12 cellular contexts compared by ENCODE assay signal in the genomic region with DNA sequence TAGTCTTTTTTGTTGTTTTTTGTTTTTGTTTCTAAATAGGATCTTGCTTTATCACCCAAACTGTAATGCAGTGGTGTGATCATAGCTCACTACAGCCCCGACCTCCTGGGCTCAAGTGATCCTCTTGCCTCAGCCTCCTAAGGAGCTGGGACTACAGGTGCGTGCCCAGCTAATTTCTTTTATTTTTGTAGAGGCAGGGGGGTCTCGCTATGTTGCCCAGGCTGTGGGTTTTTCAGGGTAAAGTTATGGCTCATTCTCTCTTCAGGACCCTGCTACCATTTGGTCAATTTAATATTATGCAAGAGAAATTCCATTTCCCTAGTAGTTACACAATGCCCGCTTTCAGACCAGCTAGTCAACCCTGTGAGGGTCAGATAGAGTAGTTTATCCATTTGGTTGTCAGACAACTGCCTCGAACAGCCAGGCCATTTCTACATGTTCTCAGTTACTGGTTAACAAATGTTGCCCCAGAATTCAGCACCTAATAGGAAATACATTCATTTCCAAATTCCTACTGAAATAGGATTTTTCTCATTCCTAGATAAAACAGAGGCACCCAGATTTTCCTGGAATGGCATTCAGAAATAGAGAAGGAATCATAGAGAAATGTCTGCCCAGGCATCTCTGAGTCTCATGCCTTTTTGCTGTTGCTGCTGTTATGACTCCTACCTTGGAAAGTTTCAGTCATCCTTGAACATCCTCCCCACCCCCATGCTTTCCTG. TPM values are rescaled to one million over a fixed set of nuclear protein-coding genes. Genes with fewer than 3 reads are reported as not detected.
A peak's percentile ranks its signal among the peaks of the same experiment; 100 is the strongest.
DNase-seq lines count a peak whose midpoint lies in the region; ATAC-seq and TF ChIP-seq lines count a peak whose summit lies in the region.
"Had no signal": no experiment of that assay in that cellular context is flagged by ENCODE, and none has a peak within 500 bp of the region (broad histone marks: within the 10 kb centered on the region; RNA-seq: fewer than 3 reads in every experiment).

No MANE protein-coding gene starts in this region.

- ATAC-seq in HG02870 (IDR thresholded peaks at IDR 0.05; ENCODE audit: unreplicated experiment) (peak; percentile 52), right lobe of liver (peak; percentile 53 to 70 (median 67))

- no peaks in the 10 kb centered on the region for H3K36me3 Mint-ChIP-seq in activated naive CD4-positive, alpha-beta T cell treated with anti-CD3 and anti-CD28 coated beads, Interleukin-2, amount 50 U/mL, for 24 hours
- H3K36me3 Mint-ChIP-seq: CD4-positive, alpha-beta memory T cell had no signal

- DNase-seq in right lobe of liver (peak in 1 of 3 donors; percentile 54), COLO668 (lab: John Stamatoyannopoulos, UW; ENCODE audit: unreplicated experiment) (no peak), RPMI8226 (no peak), tibial artery (no peak), NCI-H2029 treated with DMSO at 0.1 percent for 48 hours (lab: John Stamatoyannopoulos, UW) (no peak)
- DNase-seq: CD4-positive, alpha-beta memory T cell; NCI-H1930; T1000 had no signal

- H3K79me2 ChIP-seq in ACC112 (ENCODE audit: control insufficient read depth, insufficient read depth, low read length, unreplicated experiment), result no peaks in the 10 kb centered on the region

- H3K36me3 ChIP-seq in ACC112 (ENCODE audit: insufficient read depth, low read length) (no peaks in the 10 kb centered on the region), right lobe of liver (no peaks in the 10 kb centered on the region), tibial artery (no peaks in the 10 kb centered on the region)
- H3K36me3 ChIP-seq: esophagus muscularis mucosa had no signal

- no peaks in the 10 kb centered on the region for H3K27me3 ChIP-seq in ACC112 (ENCODE audit: insufficient read depth, low read length)
- H3K27me3 ChIP-seq in right lobe of liver, result no peaks in the 10 kb centered on the region
- H3K27me3 ChIP-seq in tibial artery, result no peaks in the 10 kb centered on the region
- H3K27me3 ChIP-seq: esophagus muscularis mucosa had no signal

- TF ChIP-seq CTCF in right lobe of liver (IDR thresholded peaks at IDR 0.05) (no peak), tibial artery (IDR thresholded peaks at IDR 0.05) (no peak)

- no peak overlapping the region for H2AFZ ChIP-seq in ACC112 (ENCODE audit: low read length, unreplicated experiment)

- H3K9me3 Mint-ChIP-seq in activated naive CD4-positive, alpha-beta T cell treated with anti-CD3 and anti-CD28 coated beads, Interleukin-2, amount 50 U/mL, for 24 hours, result no peaks in the 10 kb centered on the region
- H3K9me3 Mint-ChIP-seq: CD4-positive, alpha-beta memory T cell had no signal

- 45% methylated on average over 5 of the region's 5 CpGs for WGBS in right lobe of liver (ENCODE audit: insufficient coverage, low coverage, low lambda C conversion rate, missing lambda C conversion rate)

- intact Hi-C loops in right lobe of liver (cut with DNase I) (no loop called here), tibial artery (cut with DNase I; ENCODE audit: low total_unique reads) (no loop called here)

- H3K4me1 Mint-ChIP-seq in activated naive CD4-positive, alpha-beta T cell treated with anti-CD3 and anti-CD28 coated beads, Interleukin-2, amount 50 U/mL, for 24 hours, result peaks cover 57% of the 10 kb centered on the region

- TF ChIP-seq POLR2A in right lobe of liver (IDR thresholded peaks at IDR 0.05), result peak; percentile 17

- peaks cover 34% of the 10 kb centered on the region for H3K4me1 ChIP-seq in ACC112 (ENCODE audit: control insufficient read depth, insufficient read depth, low read length, unreplicated experiment)
- H3K4me1 ChIP-seq in right lobe of liver, result peaks cover 0 to 28% (median 14%) of the 10 kb centered on the region in 4 donors
- H3K4me1 ChIP-seq in tibial artery, result peaks cover 0 to 29% (median 0%) of the 10 kb centered on the region in 4 donors

- H3K27ac Mint-ChIP-seq in activated naive CD4-positive, alpha-beta T cell treated with anti-CD3 and anti-CD28 coated beads, Interleukin-2, amount 50 U/mL, for 24 hours, result peak overlapping the region; percentile 89
- H3K27ac Mint-ChIP-seq: CD4-positive, alpha-beta memory T cell had no signal

- H3K9me3 ChIP-seq in right lobe of liver, result no peaks in the 10 kb centered on the region
- H3K9me3 ChIP-seq in tibial artery, result no peaks in the 10 kb centered on the region
- H3K9me3 ChIP-seq: esophagus muscularis mucosa had no signal

- peaks cover 1% of the 10 kb centered on the region for H3K27me3 Mint-ChIP-seq in activated naive CD4-positive, alpha-beta T cell treated with anti-CD3 and anti-CD28 coated beads, Interleukin-2, amount 50 U/mL, for 24 hours

- peak overlapping the region; percentile 60 for H3K4me3 Mint-ChIP-seq in activated naive CD4-positive, alpha-beta T cell treated with anti-CD3 and anti-CD28 coated beads, Interleukin-2, amount 50 U/mL, for 24 hours
- H3K4me3 Mint-ChIP-seq: CD4-positive, alpha-beta memory T cell had no signal

- H3K27ac ChIP-seq in ACC112 (ENCODE audit: low read depth, low read length) (peak overlapping the region; percentile 40; the same call in 1 of the 2 replicates), right lobe of liver (peak overlapping the region; percentile 66 to 86 (median 66)), tibial artery (no peak overlapping the region)
- H3K27ac ChIP-seq: esophagus muscularis mucosa had no signal

- no peak overlapping the region for H3K4me3 ChIP-seq in ACC112 (ENCODE audit: low read depth, low read length)
- H3K4me3 ChIP-seq in right lobe of liver, result no peak overlapping the region
- no peak overlapping the region for H3K4me3 ChIP-seq in tibial artery
- H3K4me3 ChIP-seq: esophagus muscularis mucosa had no signal

RNA-seq across cellular contexts. Expression of a gene that starts 6.4 kb away (rescaled TPM):
- 10 to 100 TPM in 5 of 6 experiments, 1 to 10 TPM in 1; 9.6 to 17.7 (median 11.2) TPM for total RNA-seq in right lobe of liver

Comparison
In these comparisons a context has a peak if more than half of its experiments do, and no peak if none do; other contexts are left out.
1. H3K27ac ChIP-seq: peak in ACC112 (single experiment) and right lobe of liver (3 of 3); none in tibial artery (0 of 2).